In genomic region chr15:63506537-63507035, GRCh38 we compare ENCODE assay signal across 8 cellular contexts. TPM values are rescaled to one million over a fixed set of nuclear protein-coding genes. Genes with fewer than 3 reads are reported as not detected.
DNase-seq lines count a peak whose midpoint lies in the region; ATAC-seq and TF ChIP-seq lines count a peak whose summit lies in the region.

No MANE protein-coding gene starts in this region.

- H3K4me3 ChIP-seq in Jurkat, Clone E6-1 (ENCODE audit: low read length), result peak overlapping the region; percentile 85
- H3K4me3 ChIP-seq in mucosa of stomach (ENCODE audit: low read length), result peak overlapping the region; percentile 64

- no peaks in the 10 kb centered on the region for H3K36me3 ChIP-seq in mucosa of stomach (ENCODE audit: control insufficient read depth, insufficient read depth, low read length)

- H3K9me3 Mint-ChIP-seq in activated naive CD8-positive, alpha-beta T cell treated with anti-CD3 and anti-CD28 coated beads, Interleukin-2, amount 50 U/mL, for 24 hours, result no peaks in the 10 kb centered on the region

- in situ Hi-C loops in GM13977 (cut with MboI; ENCODE audit: low pct_unique_long_range_greater_than_20kb, low sequenced_read_pairs, unreplicated experiment), result no loop called here

- TF ChIP-seq CTCF in GM13977 (IDR thresholded peaks at IDR 0.05; ENCODE audit: extremely low read depth, insufficient read depth, missing control alignments), result no peak

- no peaks in the 10 kb centered on the region for H3K9me3 ChIP-seq in mucosa of stomach (ENCODE audit: control insufficient read depth, low read length)

- H3K36me3 Mint-ChIP-seq in activated naive CD8-positive, alpha-beta T cell treated with anti-CD3 and anti-CD28 coated beads, Interleukin-2, amount 50 U/mL, for 24 hours (ENCODE audit: low read depth), result no peaks in the 10 kb centered on the region

- peaks cover 78% of the 10 kb centered on the region for H3K4me1 Mint-ChIP-seq in activated naive CD8-positive, alpha-beta T cell treated with anti-CD3 and anti-CD28 coated beads, Interleukin-2, amount 50 U/mL, for 24 hours

- peaks cover 47% of the 10 kb centered on the region for H3K4me1 ChIP-seq in mucosa of stomach (ENCODE audit: control insufficient read depth, insufficient read depth, low read length)

- no peaks in the 10 kb centered on the region for H3K27me3 ChIP-seq in mucosa of stomach (ENCODE audit: control insufficient read depth, insufficient read depth, low read length)

- no peaks in the 10 kb centered on the region for H3K27me3 Mint-ChIP-seq in activated naive CD8-positive, alpha-beta T cell treated with anti-CD3 and anti-CD28 coated beads, Interleukin-2, amount 50 U/mL, for 24 hours

- peak overlapping the region; percentile 75 for H3K27ac Mint-ChIP-seq in activated naive CD8-positive, alpha-beta T cell treated with anti-CD3 and anti-CD28 coated beads, Interleukin-2, amount 50 U/mL, for 24 hours

- no peak overlapping the region for H3K9ac ChIP-seq in mucosa of stomach (ENCODE audit: low read length)

- ATAC-seq in activated naive CD8-positive, alpha-beta T cell treated with anti-CD3 and anti-CD28 coated beads, Interleukin-2, amount 50 U/mL, for 24 hours, result no peak
- no peak for ATAC-seq in GM21717 (IDR thresholded peaks at IDR 0.05; ENCODE audit: unreplicated experiment)

- peak; percentile 51 for DNase-seq in CD1c-positive myeloid dendritic cell (ENCODE audit: extremely low spot score)
- DNase-seq in Jurkat, Clone E6-1 (ENCODE audit: low read depth, low spot score), result no peak
- DNase-seq in activated naive CD8-positive, alpha-beta T cell treated with anti-CD3 and anti-CD28 coated beads, Interleukin-2, amount 50 U/mL, for 24 hours, result no peak
- DNase-seq in NK-92 (lab: John Stamatoyannopoulos, UW; ENCODE audit: unreplicated experiment), result no peak
- no peak for DNase-seq in GM13977 (ENCODE audit: low spot score)
- no peak for DNase-seq in stimulated activated CD8-positive, alpha-beta memory T cell treated with anti-CD3 and anti-CD28 coated beads, Interleukin-4, amount 100 ng/mL, for 48 hours

- H3K4me3 Mint-ChIP-seq in activated naive CD8-positive, alpha-beta T cell treated with anti-CD3 and anti-CD28 coated beads, Interleukin-2, amount 50 U/mL, for 24 hours, result peak overlapping the region; percentile 84

RNA-seq across cellular contexts. Expression of gene USP3, which starts 2.2 kb away (rescaled TPM):
- polyA plus RNA-seq in Jurkat, Clone E6-1 (2012; ENCODE audit: insufficient read depth, insufficient read length), result 30.9 TPM
